ENCODE assay signal across 23 cellular contexts in the genomic region with DNA sequence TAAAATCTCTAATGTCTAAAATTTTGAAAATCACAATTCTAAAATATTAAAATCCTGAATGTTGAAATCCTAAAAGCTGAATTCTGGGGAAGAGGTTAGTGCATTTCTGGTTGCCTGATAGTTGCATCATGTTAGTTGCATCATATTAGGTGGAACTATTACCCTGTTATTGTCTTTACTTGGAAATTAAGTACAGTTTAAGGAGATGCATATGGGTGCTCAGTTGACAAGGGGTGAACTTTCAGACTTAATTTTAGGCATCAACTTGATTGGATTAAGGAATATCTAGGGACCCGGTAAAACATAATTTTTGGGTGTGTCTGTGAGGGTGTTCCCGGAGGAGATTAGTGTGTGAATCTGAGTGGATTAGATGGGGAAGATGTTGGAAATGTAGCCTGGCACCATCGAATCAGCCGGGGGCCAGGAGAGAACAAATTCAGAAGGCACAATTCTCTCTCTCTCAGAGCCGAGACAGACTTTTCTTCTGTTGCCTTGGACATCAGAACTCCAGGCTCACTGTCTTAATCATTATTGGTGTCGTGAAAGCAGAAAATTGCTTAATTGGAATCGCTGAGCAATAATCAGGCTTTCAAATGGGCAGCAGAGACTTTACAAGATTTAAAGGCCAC.
DNase-seq lines count a peak whose midpoint lies in the region; ATAC-seq and TF ChIP-seq lines count a peak whose summit lies in the region.
"Had no signal": no experiment of that assay in that cellular context is flagged by ENCODE, and none has a peak within 500 bp of the region (broad histone marks: within the 10 kb centered on the region; RNA-seq: fewer than 3 reads in every experiment).

No MANE protein-coding gene starts in this region.

- no peaks in the 10 kb centered on the region for H3K27me3 Mint-ChIP-seq in activated T-cell treated with anti-CD3 and anti-CD28 coated beads, Interleukin-2, amount 50 U/mL, for 72 hours (ENCODE audit: low read depth)
- no peaks in the 10 kb centered on the region for H3K27me3 Mint-ChIP-seq in activated T-cell treated with anti-CD3 and anti-CD28 coated beads, Interleukin-2, amount 50 U/mL, for 4 hours (ENCODE audit: low read depth)
- H3K27me3 Mint-ChIP-seq in activated CD8-positive, alpha-beta T cell treated with anti-CD3 and anti-CD28 coated beads, Interleukin-2, amount 10 ng/mL, durations not matched to agents 7 days and 5 days (ENCODE audit: low read depth): peaks cover 1% of the 10 kb centered on the region
- no peaks in the 10 kb centered on the region for H3K27me3 Mint-ChIP-seq in type B pancreatic cell
- H3K27me3 Mint-ChIP-seq: central memory CD8-positive, alpha-beta T cell; IgD-negative memory B cell had no signal

- H3K36me3 ChIP-seq in SK-N-MC (ENCODE audit: insufficient read depth, low read length) (no peaks in the 10 kb centered on the region), right atrium auricular region (no peaks in the 10 kb centered on the region)
- H3K36me3 ChIP-seq: spleen had no signal

- H3K9me3 ChIP-seq in SK-N-MC (ENCODE audit: low read depth, low read length): no peaks in the 10 kb centered on the region
- no peaks in the 10 kb centered on the region for H3K9me3 ChIP-seq in right atrium auricular region
- H3K9me3 ChIP-seq: psoas muscle, spleen had no signal

- H3K4me1 Mint-ChIP-seq in activated T-cell treated with anti-CD3 and anti-CD28 coated beads, Interleukin-2, amount 50 U/mL, for 72 hours (ENCODE audit: low read depth): no peaks in the 10 kb centered on the region
- no peaks in the 10 kb centered on the region for H3K4me1 Mint-ChIP-seq in activated T-cell treated with anti-CD3 and anti-CD28 coated beads, Interleukin-2, amount 50 U/mL, for 4 hours (ENCODE audit: low read depth)
- H3K4me1 Mint-ChIP-seq in activated CD8-positive, alpha-beta T cell treated with anti-CD3 and anti-CD28 coated beads, Interleukin-2, amount 10 ng/mL, durations not matched to agents 7 days and 5 days (ENCODE audit: low read depth): no peaks in the 10 kb centered on the region
- H3K4me1 Mint-ChIP-seq in type B pancreatic cell (ENCODE audit: unreplicated experiment): no peaks in the 10 kb centered on the region
- H3K4me1 Mint-ChIP-seq: activated naive CD4-positive, alpha-beta T cell treated with anti-CD3 and anti-CD28 coated beads, Interleukin-2, amount 10 ng/mL, durations not matched to agents 7 days and 5 days; central memory CD8-positive, alpha-beta T cell; IgD-negative memory B cell had no signal

- no peaks in the 10 kb centered on the region for H3K4me1 ChIP-seq in right atrium auricular region
- H3K4me1 ChIP-seq: psoas muscle, spleen had no signal

- no peak for ATAC-seq in activated T-cell treated with anti-CD3 and anti-CD28 coated beads, Interleukin-2, amount 50 U/mL, for 72 hours (replicated peaks in 1 of 2)
- ATAC-seq in activated T-cell treated with anti-CD3 and anti-CD28 coated beads, Interleukin-2, amount 50 U/mL, for 4 hours: no peak
- no peak for ATAC-seq in activated CD8-positive, alpha-beta T cell treated with anti-CD3 and anti-CD28 coated beads, Interleukin-2, amount 10 ng/mL, durations not matched to agents 7 days and 5 days
- ATAC-seq: activated CD4-positive, CD25-positive, alpha-beta regulatory T cell treated with anti-CD3 and anti-CD28 coated beads, Interleukin-2, amount 50 U/mL, for 24 hours; psoas muscle had no signal

- no peaks in the 10 kb centered on the region for H3K9me3 Mint-ChIP-seq in activated T-cell treated with anti-CD3 and anti-CD28 coated beads, Interleukin-2, amount 50 U/mL, for 72 hours
- no peaks in the 10 kb centered on the region for H3K9me3 Mint-ChIP-seq in activated T-cell treated with anti-CD3 and anti-CD28 coated beads, Interleukin-2, amount 50 U/mL, for 4 hours
- H3K9me3 Mint-ChIP-seq in activated CD8-positive, alpha-beta T cell treated with anti-CD3 and anti-CD28 coated beads, Interleukin-2, amount 10 ng/mL, durations not matched to agents 7 days and 5 days (ENCODE audit: insufficient read depth): no peaks in the 10 kb centered on the region
- no peaks in the 10 kb centered on the region for H3K9me3 Mint-ChIP-seq in type B pancreatic cell
- H3K9me3 Mint-ChIP-seq: activated naive CD4-positive, alpha-beta T cell treated with anti-CD3 and anti-CD28 coated beads, Interleukin-2, amount 10 ng/mL, durations not matched to agents 7 days and 5 days; central memory CD8-positive, alpha-beta T cell had no signal

- H3K36me3 Mint-ChIP-seq in activated T-cell treated with anti-CD3 and anti-CD28 coated beads, Interleukin-2, amount 50 U/mL, for 72 hours (ENCODE audit: insufficient read depth in 2 of 2): no peaks in the 10 kb centered on the region
- no peaks in the 10 kb centered on the region for H3K36me3 Mint-ChIP-seq in activated T-cell treated with anti-CD3 and anti-CD28 coated beads, Interleukin-2, amount 50 U/mL, for 4 hours (ENCODE audit: insufficient read depth)
- H3K36me3 Mint-ChIP-seq in activated CD8-positive, alpha-beta T cell treated with anti-CD3 and anti-CD28 coated beads, Interleukin-2, amount 10 ng/mL, durations not matched to agents 7 days and 5 days (ENCODE audit: low read depth): no peaks in the 10 kb centered on the region
- H3K36me3 Mint-ChIP-seq in type B pancreatic cell: no peaks in the 10 kb centered on the region
- H3K36me3 Mint-ChIP-seq: activated naive CD4-positive, alpha-beta T cell treated with anti-CD3 and anti-CD28 coated beads, Interleukin-2, amount 10 ng/mL, durations not matched to agents 7 days and 5 days; IgD-negative memory B cell had no signal

- POLR2A ChIA-PET in activated CD8-positive, alpha-beta T cell treated with anti-CD3 and anti-CD28 coated beads, Interleukin-2, amount 10 ng/mL, durations not matched to agents 7 days and 5 days (lab: Charles Lee): no interaction called here

- H3K9ac ChIP-seq in SK-N-MC (ENCODE audit: insufficient read length): peak overlapping the region; percentile 47

- H3K4me3 Mint-ChIP-seq in activated T-cell treated with anti-CD3 and anti-CD28 coated beads, Interleukin-2, amount 50 U/mL, for 72 hours: no peak overlapping the region
- no peak overlapping the region for H3K4me3 Mint-ChIP-seq in activated T-cell treated with anti-CD3 and anti-CD28 coated beads, Interleukin-2, amount 50 U/mL, for 4 hours
- no peak overlapping the region for H3K4me3 Mint-ChIP-seq in activated CD8-positive, alpha-beta T cell treated with anti-CD3 and anti-CD28 coated beads, Interleukin-2, amount 10 ng/mL, durations not matched to agents 7 days and 5 days
- no peak overlapping the region for H3K4me3 Mint-ChIP-seq in type B pancreatic cell
- H3K4me3 Mint-ChIP-seq: activated naive CD4-positive, alpha-beta T cell treated with anti-CD3 and anti-CD28 coated beads, Interleukin-2, amount 10 ng/mL, durations not matched to agents 7 days and 5 days; central memory CD8-positive, alpha-beta T cell; IgD-negative memory B cell had no signal

- H3K4me3 ChIP-seq in SK-N-MC: peak overlapping the region; percentile 34
- H3K4me3 ChIP-seq in fibroblast of mammary gland (ENCODE audit: control insufficient read depth, low read depth, low read length): no peak overlapping the region
- no peak overlapping the region for H3K4me3 ChIP-seq in right atrium auricular region
- H3K4me3 ChIP-seq: lung, psoas muscle, spleen had no signal

- CTCF ChIA-PET in activated CD8-positive, alpha-beta T cell treated with anti-CD3 and anti-CD28 coated beads, Interleukin-2, amount 10 ng/mL, durations not matched to agents 7 days and 5 days (lab: Charles Lee): no interaction called here

- no peak for TF ChIP-seq CTCF in fibroblast of mammary gland (conservative IDR thresholded peaks at IDR 0.05; ENCODE audit: control insufficient read depth, insufficient read depth, low read depth, low read length)
- TF ChIP-seq CTCF in type B pancreatic cell (conservative IDR thresholded peaks at IDR 0.05): no peak
- TF ChIP-seq CTCF in right atrium auricular region (IDR thresholded peaks at IDR 0.05): no peak

- H3K27ac ChIP-seq in SK-N-MC (peak overlapping the region; percentile 95), right atrium auricular region (no peak overlapping the region)
- H3K27ac ChIP-seq: psoas muscle, spleen had no signal

- no peaks in the 10 kb centered on the region for H3K27me3 ChIP-seq in right atrium auricular region
- H3K27me3 ChIP-seq: spleen had no signal

- no peak for DNase-seq in activated T-cell treated with anti-CD3 and anti-CD28 coated beads, Interleukin-2, amount 50 U/mL, for 72 hours
- DNase-seq in activated T-cell treated with anti-CD3 and anti-CD28 coated beads, Interleukin-2, amount 50 U/mL, for 4 hours: no peak
- DNase-seq in SK-N-MC (ENCODE audit: low read depth, low spot score): peak; percentile 57
- DNase-seq in fibroblast of mammary gland (ENCODE audit: low read depth): peak; percentile 38
- DNase-seq in stromal cell of bone marrow (ENCODE audit: low read depth): peak; percentile 9
- DNase-seq in activated CD8-positive, alpha-beta T cell treated with anti-CD3 and anti-CD28 coated beads, Interleukin-2, amount 10 ng/mL, durations not matched to agents 7 days and 5 days: no peak
- no peak for DNase-seq in type B pancreatic cell (ENCODE audit: extremely low spot score, unreplicated experiment)
- no peak for DNase-seq in right atrium auricular region (ENCODE audit: low spot score)
- DNase-seq: activated naive CD4-positive, alpha-beta T cell treated with anti-CD3 and anti-CD28 coated beads, Interleukin-2, amount 10 ng/mL, durations not matched to agents 7 days and 5 days; activated T-cell treated with anti-CD3 and anti-CD28 coated beads, Interleukin-2, amount 50 U/mL, for 48 hours; anterior cingulate cortex; NCI-H146; NCI-H2171; NCI-H526 treated with DMSO at 0.1 percent for 48 hours; psoas muscle; spleen; stimulated activated CD4-positive, alpha-beta T cell treated with anti-CD3 and anti-CD28 coated beads, Interleukin-4, amount 100 ng/mL, for 1 hour; stimulated activated naive CD4-positive, alpha-beta T cell; trophoblast cell had no signal

- peak overlapping the region; percentile 58 for H3K27ac Mint-ChIP-seq in activated T-cell treated with anti-CD3 and anti-CD28 coated beads, Interleukin-2, amount 50 U/mL, for 72 hours
- no peak overlapping the region for H3K27ac Mint-ChIP-seq in activated CD8-positive, alpha-beta T cell treated with anti-CD3 and anti-CD28 coated beads, Interleukin-2, amount 10 ng/mL, durations not matched to agents 7 days and 5 days
- no peak overlapping the region for H3K27ac Mint-ChIP-seq in type B pancreatic cell
- H3K27ac Mint-ChIP-seq: activated naive CD4-positive, alpha-beta T cell treated with anti-CD3 and anti-CD28 coated beads, Interleukin-2, amount 10 ng/mL, durations not matched to agents 7 days and 5 days; IgD-negative memory B cell had no signal

Comparison
In these comparisons a context has a peak if more than half of its experiments do, and no peak if none do; other contexts are left out.
1. DNase-seq: peak in SK-N-MC (single experiment), fibroblast of mammary gland (single experiment) and stromal cell of bone marrow (single experiment); none in activated T-cell treated with anti-CD3 and anti-CD28 coated beads, Interleukin-2, amount 50 U/mL, for 72 hours (0 of 2), activated T-cell treated with anti-CD3 and anti-CD28 coated beads, Interleukin-2, amount 50 U/mL, for 4 hours (single experiment), activated CD8-positive, alpha-beta T cell treated with anti-CD3 and anti-CD28 coated beads, Interleukin-2, amount 10 ng/mL, durations not matched to agents 7 days and 5 days (single experiment), type B pancreatic cell (single experiment) and right atrium auricular region (single experiment).